ENCODE assay signal across 7 cellular contexts in genomic region chr15:78130466-78131294, GRCh38. TPM values are rescaled to one million over a fixed set of nuclear protein-coding genes. Genes with fewer than 3 reads are reported as not detected.
DNase-seq lines count a peak whose midpoint lies in the region; ATAC-seq and TF ChIP-seq lines count a peak whose summit lies in the region.

No MANE protein-coding gene starts in this region.

- H3K9me3 ChIP-seq in left ventricle myocardium inferior (replicated peaks): no peaks in the 10 kb centered on the region
- H3K9me3 ChIP-seq in spleen: no peaks in the 10 kb centered on the region

- H3K4me3 ChIP-seq in left ventricle myocardium inferior (peak overlapping the region; percentile 82), spleen (peak overlapping the region; percentile 53 to 86 (median 62))

- no peaks in the 10 kb centered on the region for H3K27me3 ChIP-seq in left ventricle myocardium inferior (ENCODE audit: low read depth)
- peaks cover 0 to 5% (median 0%) of the 10 kb centered on the region in 7 donors for H3K27me3 ChIP-seq in spleen (replicated peaks in 1 of 7)

- TF ChIP-seq CTCF in VCaP (conservative IDR thresholded peaks at IDR 0.05) (no peak), left ventricle myocardium inferior (IDR thresholded peaks at IDR 0.05; ENCODE audit: borderline replicate concordance) (no peak), spleen (IDR thresholded peaks at IDR 0.05 in 8 of 11, conservative IDR thresholded peaks at IDR 0.05 in 3 of 11) (no peak)

- intact Hi-C loops in left ventricle myocardium inferior (cut with micrococcal nuclease) (loop anchor here (5.0 kb wide), 1 partner anchor 112 kb away; no protein-coding TSS in a partner anchor), spleen (cut with DNase I; ENCODE audit: low total_unique reads) (no loop called here)

- DNase-seq in left ventricle myocardium inferior (no peak), spleen (no peak)
- DNase-seq in activated effector memory CD4-positive, alpha-beta T cell treated with Interleukin-2 at 50 U/mL for 16 hours: no peak

- H3K36me3 ChIP-seq in left ventricle myocardium inferior (no peaks in the 10 kb centered on the region), spleen (no peaks in the 10 kb centered on the region)

- H3K27ac ChIP-seq in VCaP: peak overlapping the region; percentile 82
- peak overlapping the region; percentile 83 for H3K27ac ChIP-seq in left ventricle myocardium inferior (replicated peaks)
- H3K27ac ChIP-seq in spleen: peak overlapping the region; percentile 61 to 94 (median 88)

- peaks cover 25% of the 10 kb centered on the region for H3K4me1 ChIP-seq in left ventricle myocardium inferior
- H3K4me1 ChIP-seq in spleen: peaks cover 6 to 31% (median 16%) of the 10 kb centered on the region in 6 donors

- WGBS in spleen, 5 donors: 34 to 66% (median 44%) methylated on average over 25 to 51 of the region's 51 CpGs

- ATAC-seq in GM18861 (IDR thresholded peaks at IDR 0.05; ENCODE audit: unreplicated experiment) (peak; percentile 37), HG02571 (IDR thresholded peaks at IDR 0.05; ENCODE audit: unreplicated experiment) (peak; percentile 22), HG02981 (IDR thresholded peaks at IDR 0.05; ENCODE audit: unreplicated experiment) (no peak)

- no peak for TF ChIP-seq POLR2A in spleen (IDR thresholded peaks at IDR 0.05)

RNA-seq across cellular contexts. Expression of gene CIB2, which starts 0.6 kb away (rescaled TPM):
- total RNA-seq in left ventricle myocardium inferior (26.1 TPM), spleen (1 to 10 TPM; 1.0 to 5.0 (median 3.5) TPM)
- polyA plus RNA-seq in spleen: 1 to 10 TPM; 1.7 to 3.2 (median 3.1) TPM

RNA-seq across cellular contexts. Expression of gene IDH3A, which starts 18.5 kb away (rescaled TPM):
- total RNA-seq in left ventricle myocardium inferior (465 TPM), spleen (10 to 100 TPM; 63.9 to 90.7 (median 74.0) TPM)
- polyA plus RNA-seq in spleen: 10 to 100 TPM; 27.6 to 36.5 (median 31.7) TPM

RNA-seq across cellular contexts. Expression of gene SH2D7, which starts 38.3 kb away (rescaled TPM):
- not detected for total RNA-seq in left ventricle myocardium inferior
- not detected for total RNA-seq in spleen
- polyA plus RNA-seq in spleen: not detected

RNA-seq across cellular contexts. Expression of gene TBC1D2B, which starts 53.2 kb away (rescaled TPM):
- 11.7 TPM for total RNA-seq in left ventricle myocardium inferior
- 100 to 1,000 TPM in 5 of 7 donors, 10 to 100 TPM in 2; 88.7 to 131 (median 106) TPM for total RNA-seq in spleen
- 10 to 100 TPM in 2 of 3 donors, 1 to 10 TPM in 1; 9.4 to 19.4 (median 10.0) TPM for polyA plus RNA-seq in spleen
